15 cellular contexts compared by ENCODE assay signal in the genomic region with DNA sequence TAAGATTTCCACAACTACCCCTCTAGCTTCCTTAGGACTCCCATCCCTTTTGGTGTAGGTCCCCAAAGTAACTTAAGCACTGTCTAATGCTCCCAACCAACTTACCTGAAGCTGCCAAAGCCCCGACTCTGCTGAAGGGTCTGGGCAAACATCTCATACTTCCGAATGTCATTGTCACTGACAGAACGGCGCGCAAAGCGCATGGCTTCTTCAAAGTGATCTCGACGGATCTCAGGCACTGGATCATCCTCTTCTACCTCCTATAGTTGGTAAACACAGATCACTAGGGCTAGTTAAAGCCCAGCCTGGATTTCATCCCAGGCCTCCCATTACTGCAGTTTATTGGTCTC. TPM values are rescaled to one million over a fixed set of nuclear protein-coding genes. Genes with fewer than 3 reads are reported as not detected.
DNase-seq lines count a peak whose midpoint lies in the region; ATAC-seq and TF ChIP-seq lines count a peak whose summit lies in the region.
"Had no signal": no experiment of that assay in that cellular context is flagged by ENCODE, and none has a peak within 500 bp of the region (broad histone marks: within the 10 kb centered on the region; RNA-seq: fewer than 3 reads in every experiment).

No MANE protein-coding gene starts in this region.

- H3K4me1 ChIP-seq in Caco-2, result no peaks in the 10 kb centered on the region

- POLR2A ChIA-PET in Caco-2 (lab: Charles Lee), result no interaction called here

- H3K27me3 ChIP-seq in Caco-2 (replicated peaks; ENCODE audit: control insufficient read depth, insufficient read depth, low read length), result no peaks in the 10 kb centered on the region

- no peak for TF ChIP-seq CTCF in Caco-2 (IDR thresholded peaks at IDR 0.05; ENCODE audit: insufficient read depth in 1 of 2, low read depth in 1 of 2, low read length in 1 of 2, severe bottlenecking in 1 of 2, unreplicated experiment in 1 of 2)
- no peak for TF ChIP-seq CTCF in endothelial cell (IDR thresholded peaks at IDR 0.05; ENCODE audit: unreplicated experiment)
- TF ChIP-seq CTCF in mesothelial cell of epicardium (IDR thresholded peaks at IDR 0.05; ENCODE audit: unreplicated experiment), result no peak

- H3K4me1 Mint-ChIP-seq in Caco-2 (ENCODE audit: low read depth, unreplicated experiment) (no peaks in the 10 kb centered on the region), endothelial cell (ENCODE audit: unreplicated experiment) (no peaks in the 10 kb centered on the region), mesothelial cell of epicardium (no peaks in the 10 kb centered on the region)

- no peaks in the 10 kb centered on the region for H3K9me3 ChIP-seq in Caco-2

- peaks cover 5% of the 10 kb centered on the region for H3K36me3 ChIP-seq in Caco-2 (ENCODE audit: control insufficient read depth, insufficient read depth, low read length)

- H3K27ac Mint-ChIP-seq in Caco-2 (ENCODE audit: unreplicated experiment) (peak overlapping the region; percentile 56), endothelial cell (ENCODE audit: unreplicated experiment) (peak overlapping the region; percentile 44), mesothelial cell of epicardium (no peak overlapping the region)

- intact Hi-C loops in Caco-2 (cut with micrococcal nuclease; ENCODE audit: unreplicated experiment), result no loop called here

- H3K4me3 ChIP-seq in Caco-2 (ENCODE audit: low read depth, low read length), result no peak overlapping the region

- H3K4me3 Mint-ChIP-seq in Caco-2 (ENCODE audit: unreplicated experiment) (no peak overlapping the region), endothelial cell (ENCODE audit: unreplicated experiment) (peak overlapping the region; percentile 52), mesothelial cell of epicardium (no peak overlapping the region)

- no TSS peak for BruUV-seq in Caco-2 (replicated peaks; lab: Mats Ljungman, UMichigan)

- H3K36me3 Mint-ChIP-seq in Caco-2 (ENCODE audit: insufficient read depth, unreplicated experiment) (peaks cover 94% of the 10 kb centered on the region), endothelial cell (ENCODE audit: low read depth, unreplicated experiment) (peaks cover 75% of the 10 kb centered on the region), mesothelial cell of epicardium (peaks cover 85% of the 10 kb centered on the region)

- DNase-seq in activated effector memory CD4-positive, alpha-beta T cell treated with anti-CD3 and anti-CD28 coated beads, Interleukin-2, amount 50 U/mL, for 16 hours, result peak; percentile 53
- no peak for DNase-seq in activated effector memory CD4-positive, alpha-beta T cell treated with Interleukin-2 at 50 U/mL for 16 hours
- no peak for DNase-seq in Caco-2
- no peak for DNase-seq in endothelial cell (ENCODE audit: low spot score)
- DNase-seq in mesothelial cell of epicardium (ENCODE audit: low spot score in 2 of 2, unreplicated experiment in 2 of 2), result no peak
- DNase-seq: AML-193, DMS79, HCEC 1CT, MV-4-11, NCI-H1436, NCI-H2081, NCI-H510A treated with DMSO at 0.1 percent for 48 hours, SHP77 had no signal

- H3K9me3 Mint-ChIP-seq in Caco-2 (ENCODE audit: unreplicated experiment), result no peaks in the 10 kb centered on the region
- no peaks in the 10 kb centered on the region for H3K9me3 Mint-ChIP-seq in endothelial cell (ENCODE audit: unreplicated experiment)
- H3K9me3 Mint-ChIP-seq in mesothelial cell of epicardium, result peaks cover 14% of the 10 kb centered on the region

- ATAC-seq in HG02588 (IDR thresholded peaks at IDR 0.05; ENCODE audit: unreplicated experiment), result no peak
- ATAC-seq: Panc1 had no signal

- CTCF ChIA-PET in Caco-2 (lab: Charles Lee), result no interaction called here

- H3K27me3 Mint-ChIP-seq in Caco-2 (ENCODE audit: insufficient read depth, unreplicated experiment), result no peaks in the 10 kb centered on the region
- peaks cover 5% of the 10 kb centered on the region for H3K27me3 Mint-ChIP-seq in endothelial cell (ENCODE audit: unreplicated experiment)
- H3K27me3 Mint-ChIP-seq in mesothelial cell of epicardium (ENCODE audit: low read depth), result no peaks in the 10 kb centered on the region

RNA-seq across cellular contexts. Expression of gene VCP, which starts 15.2 kb away (rescaled TPM):
- total RNA-seq in Caco-2 (2022) (281 TPM in 2 replicates), endothelial cell (ENCODE audit: unreplicated experiment) (397 TPM), mesothelial cell of epicardium (313 to 318 TPM (median 317 TPM) in 3 replicates)

RNA-seq across cellular contexts. Expression of gene FANCG, which starts 22.5 kb away (rescaled TPM):
- 68.9 and 74.8 TPM in 2 replicates for total RNA-seq in Caco-2 (2022)
- total RNA-seq in endothelial cell (ENCODE audit: unreplicated experiment), result 41.4 TPM
- total RNA-seq in mesothelial cell of epicardium, result 48.8 to 52.2 TPM (median 51.8 TPM) in 3 replicates

RNA-seq across cellular contexts. Expression of gene PIGO, which starts 39.1 kb away (rescaled TPM):
- total RNA-seq in Caco-2 (2022) (38.7 and 41.5 TPM in 2 replicates), endothelial cell (ENCODE audit: unreplicated experiment) (20.3 TPM), mesothelial cell of epicardium (28.4 to 31.2 TPM (median 28.9 TPM) in 3 replicates)

RNA-seq across cellular contexts. Expression of gene STOML2, which starts 45.7 kb away (rescaled TPM):
- 235 and 239 TPM in 2 replicates for total RNA-seq in Caco-2 (2022)
- 108 TPM for total RNA-seq in endothelial cell (ENCODE audit: unreplicated experiment)
- 92.2 to 95.3 TPM (median 93.4 TPM) in 3 replicates for total RNA-seq in mesothelial cell of epicardium

RNA-seq across cellular contexts. Expression of gene ATOSB, which starts 58.4 kb away (rescaled TPM):
- total RNA-seq in Caco-2 (2022), result 5.8 and 6.4 TPM in 2 replicates
- 33.7 TPM for total RNA-seq in endothelial cell (ENCODE audit: unreplicated experiment)
- 19.2 to 21.7 TPM (median 21.0 TPM) in 3 replicates for total RNA-seq in mesothelial cell of epicardium
